ENCODE assay signal across 21 cellular contexts in genomic region chr18:21389903-21390302, GRCh38.
DNase-seq lines count a peak whose midpoint lies in the region; ATAC-seq and TF ChIP-seq lines count a peak whose summit lies in the region.
"Had no signal": no experiment of that assay in that cellular context is flagged by ENCODE, and none has a peak within 500 bp of the region (broad histone marks: within the 10 kb centered on the region; RNA-seq: fewer than 3 reads in every experiment).

No MANE protein-coding gene starts in this region.

- intact Hi-C loops in PC-3 (cut with micrococcal nuclease): loop anchor here (5.0 to 10.0 kb wide), 2 partner anchors 88 to 155 kb away; no protein-coding TSS in a partner anchor

- H3K4me2 ChIP-seq in PC-3 (ENCODE audit: low read length) (peak overlapping the region; percentile 67), trophoblast cell (ENCODE audit: low read length) (no peak overlapping the region)

- H3K79me1 ChIP-seq in trophoblast cell (ENCODE audit: low read length): no peaks in the 10 kb centered on the region

- no peak overlapping the region for H2BK120ac ChIP-seq in trophoblast cell (ENCODE audit: insufficient read depth, low read length, poor library complexity)

- no peak overlapping the region for H4K12ac ChIP-seq in trophoblast cell (ENCODE audit: low read depth, low read length)

- WGBS in trophoblast cell (ENCODE audit: extremely low coverage, insufficient coverage, insufficient read length): no CpG with 5 or more reads among the region's 1 CpG

- no peak overlapping the region for H3K4me3 ChIP-seq in PC-3 (ENCODE audit: low read length)
- H3K4me3 ChIP-seq in epithelial cell of esophagus (ENCODE audit: low read length): no peak overlapping the region
- no peak overlapping the region for H3K4me3 ChIP-seq in trophoblast cell (ENCODE audit: low read depth, low read length)
- H3K4me3 ChIP-seq: K562, MG63, SJCRH30 had no signal

- CTCF ChIA-PET in PC-3 (lab: Charles Lee): no interaction called here

- H3K9me2 ChIP-seq in PC-3 (replicated peaks; ENCODE audit: low read length): 0 out of 2 replicates have a peak, but pooled peaks cover 4% of the 10 kb centered on the region

- no peak overlapping the region for H3K18ac ChIP-seq in trophoblast cell (ENCODE audit: low read length)

- no peak overlapping the region for H3K4ac ChIP-seq in trophoblast cell (ENCODE audit: low read depth, low read length)

- H3K23ac ChIP-seq in trophoblast cell (ENCODE audit: low read length): no peak overlapping the region

- no peak overlapping the region for H2BK12ac ChIP-seq in trophoblast cell (ENCODE audit: low read length)

- H2AK5ac ChIP-seq in trophoblast cell (ENCODE audit: low read length): no peak overlapping the region

- H2AFZ ChIP-seq in PC-3 (ENCODE audit: low read length) (peak overlapping the region; percentile 24; the same call in 1 of the 2 replicates), trophoblast cell (ENCODE audit: insufficient read depth, low read length, poor library complexity) (no peak overlapping the region)

- no peak overlapping the region for H4K91ac ChIP-seq in trophoblast cell (ENCODE audit: low read depth, low read length)

- BruUV-seq in PC-3 (replicated peaks; lab: Mats Ljungman, UMichigan): no TSS peak

- POLR2A ChIA-PET in PC-3 (lab: Charles Lee; ENCODE audit: unreplicated experiment): interaction anchor here (0.7 kb wide), 1 partner anchor 147 kb away, joined by 4 read pairs; no protein-coding TSS in a partner anchor

- peak; percentile 73 for DNase-seq in ELR (ENCODE audit: low read depth)
- DNase-seq in PC-3: peak; percentile 82
- peak; percentile 51 for DNase-seq in epithelial cell of esophagus (ENCODE audit: low read depth)
- no peak for DNase-seq in trophoblast cell
- DNase-seq in activated CD8-positive, alpha-beta memory T cell treated with anti-CD3 and anti-CD28 coated beads for 24 hours: no peak
- DNase-seq in NCI-H2196 (lab: John Stamatoyannopoulos, UW; ENCODE audit: unreplicated experiment): no peak
- DNase-seq in T-helper 1 cell: no peak
- DNase-seq: 8988T; ACHN; BE2C; CD8-positive, alpha-beta memory T cell; DMS79 treated with DMSO at 0.1 percent for 48 hours; MG63; NCI-H1105 treated with DMSO at 0.1 percent for 48 hours; NCI-H146; NCI-H2029; NCI-H2227 treated with DMSO at 0.1 percent for 48 hours; NCI-H526 treated with DMSO at 0.1 percent for 48 hours; SJCRH30 had no signal

- H3K9me3 ChIP-seq in PC-3 (ENCODE audit: low read length): no peaks in the 10 kb centered on the region
- H3K9me3 ChIP-seq in trophoblast cell (ENCODE audit: insufficient read depth, low read depth, low read length): no peaks in the 10 kb centered on the region
- H3K9me3 ChIP-seq: BE2C, MG63, SJCRH30 had no signal

- H3K27me3 ChIP-seq in PC-3 (ENCODE audit: low read length) (no peaks in the 10 kb centered on the region), trophoblast cell (ENCODE audit: insufficient read depth, low read length) (no peaks in the 10 kb centered on the region)
- H3K27me3 ChIP-seq: BE2C, MG63, SJCRH30 had no signal

- no peaks in the 10 kb centered on the region for H4K20me1 ChIP-seq in PC-3 (ENCODE audit: low read length)

- H2BK5ac ChIP-seq in trophoblast cell (ENCODE audit: low read depth, low read length, poor library complexity): peak overlapping the region; percentile 21

- no peaks in the 10 kb centered on the region for H3K36me3 ChIP-seq in PC-3 (ENCODE audit: low read depth, low read length)
- peaks cover 11 to 15% of the 10 kb centered on the region in 2 experiments for H3K36me3 ChIP-seq in trophoblast cell (ENCODE audit: control insufficient read depth in 1 of 2, insufficient read depth in 2 of 2, low read length in 2 of 2)
- H3K36me3 ChIP-seq: BE2C, MG63, SJCRH30 had no signal

- no peak for TF ChIP-seq CTCF in PC-3 (conservative IDR thresholded peaks at IDR 0.05; ENCODE audit: low read depth, low read length)
- no peak for TF ChIP-seq CTCF in epithelial cell of esophagus (IDR thresholded peaks at IDR 0.05; ENCODE audit: insufficient read depth, low read depth, low read length, missing control alignments)

- H3K4me1 ChIP-seq in PC-3 (ENCODE audit: insufficient read depth, low read length): peaks cover 29% of the 10 kb centered on the region
- peaks cover 0 to 3% of the 10 kb centered on the region in 2 experiments for H3K4me1 ChIP-seq in trophoblast cell (ENCODE audit: control insufficient read depth in 1 of 2, insufficient read depth in 2 of 2, low read length in 2 of 2)
- H3K4me1 ChIP-seq: BE2C, SJCRH30 had no signal

- peak; percentile 56 for ATAC-seq in PC-3
- ATAC-seq: K562, SK-N-SH treated with all-trans-retinoic acid at 6 μM for 48 hours had no signal

- H4K8ac ChIP-seq in trophoblast cell (ENCODE audit: low read depth, low read length): no peak overlapping the region

- H3K79me2 ChIP-seq in PC-3 (ENCODE audit: low read length) (no peaks in the 10 kb centered on the region), trophoblast cell (ENCODE audit: control insufficient read depth, insufficient read depth, low read length, poor library complexity) (no peaks in the 10 kb centered on the region)

- H3K14ac ChIP-seq in trophoblast cell (ENCODE audit: low read length): no peak overlapping the region

- H3K9ac ChIP-seq in PC-3 (ENCODE audit: low read length): peak overlapping the region; percentile 87
- no peak overlapping the region for H3K9ac ChIP-seq in trophoblast cell (ENCODE audit: low read length)

- peaks cover 3% of the 10 kb centered on the region for H3F3A ChIP-seq in PC-3 (ENCODE audit: low read length, unreplicated experiment)

- H3K27ac ChIP-seq in PC-3 (ENCODE audit: low read length) (peak overlapping the region; percentile 99), trophoblast cell (ENCODE audit: low read depth, low read length) (no peak overlapping the region)
- H3K27ac ChIP-seq: SJCRH30 had no signal

Comparison
In these comparisons a context has a peak if more than half of its experiments do, and no peak if none do; other contexts are left out.
1. DNase-seq: peak in ELR (single experiment), PC-3 (single experiment) and epithelial cell of esophagus (single experiment); none in trophoblast cell (0 of 2), activated CD8-positive, alpha-beta memory T cell treated with anti-CD3 and anti-CD28 coated beads for 24 hours (single experiment), NCI-H2196 (single experiment) and T-helper 1 cell (0 of 5).